ENCODE assay signal across 1 cellular context in genomic region chr5:180040287-180041214, GRCh38.
TF ChIP-seq lines count a peak whose summit lies in the region.

No MANE protein-coding gene starts in this region.

TF ChIP-seq in HepG2, 621 proteins besides CTCF, POLR2A, EP300 and RAD21:
- TF ChIP-seq ZNF775 (CRISPR knock-in tag; IDR thresholded peaks at IDR 0.05; ENCODE audit: borderline replicate concordance) (no peak), ZBTB33 (CRISPR knock-in tag; IDR thresholded peaks at IDR 0.05) (peak; percentile 79)
